Comparison of ENCODE assay signal across 25 cellular contexts in the genomic region with DNA sequence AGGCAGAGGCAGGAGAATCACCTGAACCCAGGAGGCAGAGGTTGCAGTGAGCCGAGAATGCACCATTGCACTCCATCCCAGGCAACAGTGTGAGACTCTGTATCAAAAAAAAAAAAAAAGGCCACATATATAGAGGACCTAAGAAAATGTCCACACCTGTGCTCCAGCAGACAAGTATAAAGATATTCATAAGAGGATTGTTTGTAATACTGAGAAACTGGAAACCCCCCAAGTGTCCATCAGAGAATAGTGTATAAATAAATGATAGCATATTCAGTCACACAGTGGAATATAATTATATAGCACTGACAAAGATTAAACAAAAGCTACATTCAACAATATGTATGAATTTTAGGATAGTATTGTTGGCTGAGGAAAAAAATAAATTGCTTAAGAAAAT.
A peak's percentile ranks its signal among the peaks of the same experiment; 100 is the strongest.
DNase-seq lines count a peak whose midpoint lies in the region; ATAC-seq, FAIRE-seq and TF ChIP-seq lines count a peak whose summit lies in the region.
"Had no signal": no experiment of that assay in that cellular context is flagged by ENCODE, and none has a peak within 500 bp of the region (broad histone marks: within the 10 kb centered on the region; RNA-seq: fewer than 3 reads in every experiment).

No MANE protein-coding gene starts in this region.

- peaks cover 0 to 8% (median 6%) of the 10 kb centered on the region in 6 donors for H3K9me3 Mint-ChIP-seq in immature natural killer cell
- peaks cover 6% of the 10 kb centered on the region for H3K9me3 Mint-ChIP-seq in CD4-positive, alpha-beta T cell

- no peaks in the 10 kb centered on the region for H3K36me3 ChIP-seq in kidney (ENCODE audit: control insufficient read depth in 1 of 2, insufficient read depth in 2 of 2, low read length in 2 of 2)
- H3K36me3 ChIP-seq: BLaER1 treated with 17β-estradiol and CSF1 and Interleukin-3, amounts not matched to agents 10 nM and 100 nM had no signal

- no peak overlapping the region for H3K4me3 Mint-ChIP-seq in immature natural killer cell
- H3K4me3 Mint-ChIP-seq in CD4-positive, alpha-beta T cell: no peak overlapping the region
- H3K4me3 Mint-ChIP-seq: B cell; CD4-positive, alpha-beta memory T cell; CD8-positive, alpha-beta memory T cell had no signal

- H3K27ac ChIP-seq in kidney (ENCODE audit: low read depth in 2 of 2, low read length in 2 of 2): no peak overlapping the region
- no peak overlapping the region for H3K27ac ChIP-seq in CD4-positive, alpha-beta T cell (ENCODE audit: low read depth, low read length)
- H3K27ac ChIP-seq: 22Rv1; A549; BLaER1 treated with 17β-estradiol and CSF1 and Interleukin-3, amounts not matched to agents 10 nM and 100 nM; C4-2B had no signal

- no peaks in the 10 kb centered on the region for H3K4me1 Mint-ChIP-seq in immature natural killer cell
- H3K4me1 Mint-ChIP-seq in CD4-positive, alpha-beta T cell (ENCODE audit: low read depth): no peaks in the 10 kb centered on the region
- H3K4me1 Mint-ChIP-seq: B cell; CD4-positive, alpha-beta memory T cell; CD8-positive, alpha-beta memory T cell had no signal

- intact Hi-C loops in kidney (cut with DNase I): no loop called here
- intact Hi-C loops in CD4-positive, alpha-beta T cell (cut with DNase I, micrococcal nuclease): no loop called here

- no peaks in the 10 kb centered on the region for H3K4me1 ChIP-seq in kidney (ENCODE audit: control insufficient read depth in 1 of 2, insufficient read depth in 1 of 2, low read depth in 1 of 2, low read length in 2 of 2)
- H3K4me1 ChIP-seq: A549; BLaER1 treated with 17β-estradiol and CSF1 and Interleukin-3, amounts not matched to agents 10 nM and 100 nM had no signal

- no peak overlapping the region for H3K9ac ChIP-seq in kidney (ENCODE audit: low read length in 2 of 2)
- H3K9ac ChIP-seq: BLaER1 treated with 17β-estradiol and CSF1 and Interleukin-3, amounts not matched to agents 10 nM and 100 nM had no signal

- no peak overlapping the region for H3K27ac Mint-ChIP-seq in immature natural killer cell
- no peak overlapping the region for H3K27ac Mint-ChIP-seq in CD4-positive, alpha-beta T cell
- H3K27ac Mint-ChIP-seq: B cell; CD4-positive, alpha-beta memory T cell; CD8-positive, alpha-beta memory T cell had no signal

- TF ChIP-seq CTCF in GM12865 (IDR thresholded peaks at IDR 0.05; ENCODE audit: insufficient read depth, low read depth, low read length, missing control alignments) (no peak), kidney (IDR thresholded peaks at IDR 0.05; ENCODE audit: borderline replicate concordance, extremely low read depth, insufficient read depth) (no peak)
- no peak for TF ChIP-seq CTCF in CD4-positive, alpha-beta T cell (IDR thresholded peaks at IDR 0.05)

- no peaks in the 10 kb centered on the region for H3K27me3 Mint-ChIP-seq in immature natural killer cell (ENCODE audit: low read depth in 3 of 3)
- H3K27me3 Mint-ChIP-seq in CD4-positive, alpha-beta T cell: no peaks in the 10 kb centered on the region
- H3K27me3 Mint-ChIP-seq: B cell; CD4-positive, alpha-beta memory T cell; CD8-positive, alpha-beta memory T cell had no signal

- no peaks in the 10 kb centered on the region for H3K36me3 Mint-ChIP-seq in immature natural killer cell
- no peaks in the 10 kb centered on the region for H3K36me3 Mint-ChIP-seq in CD4-positive, alpha-beta T cell (ENCODE audit: low read depth)
- H3K36me3 Mint-ChIP-seq: CD4-positive, alpha-beta memory T cell; CD8-positive, alpha-beta memory T cell had no signal

- POLR2A ChIA-PET in CD4-positive, alpha-beta T cell (lab: Charles Lee): no interaction called here

- no peaks in the 10 kb centered on the region for H3K27me3 ChIP-seq in CD4-positive, alpha-beta T cell (ENCODE audit: control insufficient read depth, insufficient read depth, low read length)
- H3K27me3 ChIP-seq: BLaER1 treated with 17β-estradiol and CSF1 and Interleukin-3, amounts not matched to agents 10 nM and 100 nM had no signal

- no peaks in the 10 kb centered on the region for H3K9me3 ChIP-seq in kidney (ENCODE audit: control insufficient read depth in 1 of 2, low read length in 2 of 2)
- no peaks in the 10 kb centered on the region for H3K9me3 ChIP-seq in CD4-positive, alpha-beta T cell (ENCODE audit: control insufficient read depth, low read length)
- H3K9me3 ChIP-seq: BLaER1 treated with 17β-estradiol and CSF1 and Interleukin-3, amounts not matched to agents 10 nM and 100 nM had no signal

- peak; percentile 52 for ATAC-seq in HG02759 (IDR thresholded peaks at IDR 0.05; ENCODE audit: unreplicated experiment)
- ATAC-seq in CD4-positive, alpha-beta T cell (ENCODE audit: poor library complexity): no peak
- ATAC-seq: A549 had no signal

- H3K4me3 ChIP-seq in GM12865 (ENCODE audit: low read depth, low read length): no peak overlapping the region
- H3K4me3 ChIP-seq in kidney (ENCODE audit: low read length in 2 of 2): no peak overlapping the region
- H3K4me3 ChIP-seq: A549; BLaER1 treated with 17β-estradiol and CSF1 and Interleukin-3, amounts not matched to agents 10 nM and 100 nM had no signal

- CTCF ChIA-PET in CD4-positive, alpha-beta T cell (lab: Charles Lee): interaction anchor here (0.7 kb wide), 1 partner anchor 556 kb away, joined by 3 read pairs; no protein-coding TSS in a partner anchor

- DNase-seq in GM12865 (ENCODE audit: low read depth) (peak; percentile 18), NCI-H69 (lab: John Stamatoyannopoulos, UW) (peak; percentile 43), kidney (no peak), cerebellar nuclear complex (lab: John Stamatoyannopoulos, UW) (no peak), immature natural killer cell (no peak)
- DNase-seq in CD4-positive, alpha-beta T cell: no peak
- DNase-seq: AML-193; CD4-positive, alpha-beta memory T cell; CD8-positive, alpha-beta memory T cell; COR-L47; DMS 273 treated with DMSO at 0.1 percent for 48 hours; DMS153; DMS53; DMS79; DND-41; EL; GDM1 had no signal

- peak; percentile 6 for FAIRE-seq in kidney (lab: Jason Lieb, UNC)
- FAIRE-seq: A549, GM12892, GM18507 had no signal

Comparison
In these comparisons a context has a peak if more than half of its experiments do, and no peak if none do; other contexts are left out.
1. DNase-seq: peak in GM12865 (single experiment) and NCI-H69 (single experiment); none in kidney (single experiment), cerebellar nuclear complex (0 of 2), immature natural killer cell (0 of 3) and CD4-positive, alpha-beta T cell (0 of 10).